9 cellular contexts compared by ENCODE assay signal in genomic region chr7:42745357-42746022, GRCh38.
DNase-seq lines count a peak whose midpoint lies in the region; ATAC-seq, FAIRE-seq and TF ChIP-seq lines count a peak whose summit lies in the region.
"Had no signal": no experiment of that assay in that cellular context is flagged by ENCODE, and none has a peak within 500 bp of the region (broad histone marks: within the 10 kb centered on the region; RNA-seq: fewer than 3 reads in every experiment).

No MANE protein-coding gene starts in this region.

- no peaks in the 10 kb centered on the region for H3K27me3 ChIP-seq in bronchial epithelial cell (ENCODE audit: control insufficient read depth, insufficient read depth, low read length)

- no peak overlapping the region for H3K4me3 ChIP-seq in bronchial epithelial cell (ENCODE audit: low read depth, low read length)
- H3K4me3 ChIP-seq: skin epidermis had no signal

- TF ChIP-seq CTCF in bronchial epithelial cell (IDR thresholded peaks at IDR 0.05; ENCODE audit: insufficient read depth, low read length, severe bottlenecking) (peak; percentile 67), nephron progenitor cell (IDR thresholded peaks at IDR 0.05) (peak; percentile 48)

- no peak overlapping the region for H3K4me3 Mint-ChIP-seq in nephron progenitor cell

- ATAC-seq in GM18519 (IDR thresholded peaks at IDR 0.05; ENCODE audit: low FRiP score, unreplicated experiment) (no peak), GM21381 (IDR thresholded peaks at IDR 0.05; ENCODE audit: unreplicated experiment) (no peak)

- no peak for FAIRE-seq in bronchial epithelial cell (lab: Jason Lieb, UNC)

- H3K36me3 ChIP-seq in bronchial epithelial cell (ENCODE audit: control insufficient read depth, insufficient read depth, low read length) = no peaks in the 10 kb centered on the region

- H3K27ac Mint-ChIP-seq in nephron progenitor cell = no peak overlapping the region

- peaks cover 3% of the 10 kb centered on the region for H3K27me3 Mint-ChIP-seq in nephron progenitor cell (ENCODE audit: low read depth, poor library complexity)

- peaks cover 17% of the 10 kb centered on the region for H3K9me3 Mint-ChIP-seq in nephron progenitor cell

- peaks cover 6% of the 10 kb centered on the region for H3K36me3 Mint-ChIP-seq in nephron progenitor cell (ENCODE audit: low read depth)

- DNase-seq in SIG-M5 treated with dmso at 0.1 percent for 504 hours (lab: John Stamatoyannopoulos, UW; ENCODE audit: unreplicated experiment) (peak; percentile 19), SIG-M5 (lab: John Stamatoyannopoulos, UW) (no peak), NCI-H2171 treated with DMSO at 0.1 percent for 48 hours (lab: John Stamatoyannopoulos, UW) (peak; percentile 5), bronchial epithelial cell (ENCODE audit: low read depth) (peak; percentile 29), nephron progenitor cell (peak; percentile 42), NCI-H2196 treated with DMSO at 0.1 percent for 48 hours (lab: John Stamatoyannopoulos, UW; ENCODE audit: unreplicated experiment) (no peak)

- H3K4me1 Mint-ChIP-seq in nephron progenitor cell = peaks cover 12% of the 10 kb centered on the region

Comparison
In these comparisons a context has a peak if more than half of its experiments do, and no peak if none do; other contexts are left out.
1. DNase-seq: peak in SIG-M5 treated with dmso at 0.1 percent for 504 hours (single experiment), NCI-H2171 treated with DMSO at 0.1 percent for 48 hours (single experiment), bronchial epithelial cell (single experiment) and nephron progenitor cell (single experiment); none in SIG-M5 (single experiment) and NCI-H2196 treated with DMSO at 0.1 percent for 48 hours (single experiment).